11 cellular contexts compared by ENCODE assay signal in the genomic region with DNA sequence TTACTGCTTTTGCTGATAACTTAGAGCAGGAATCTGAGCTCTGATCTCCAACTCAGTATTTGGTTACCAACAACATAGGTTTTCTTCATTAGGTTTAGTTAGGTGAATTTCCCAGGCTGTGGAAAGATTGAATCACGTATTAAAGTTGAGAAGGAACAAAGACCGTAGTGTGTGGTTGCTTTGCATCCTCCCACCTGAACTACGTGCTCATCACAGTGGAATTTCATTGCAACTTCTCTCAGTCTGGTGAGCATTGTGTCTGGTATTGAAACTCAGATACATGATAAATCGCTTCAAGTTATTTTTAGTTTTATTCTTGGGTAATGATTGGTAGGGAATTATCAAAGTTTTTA.
DNase-seq lines count a peak whose midpoint lies in the region; ATAC-seq and TF ChIP-seq lines count a peak whose summit lies in the region.
"Had no signal": no experiment of that assay in that cellular context is flagged by ENCODE, and none has a peak within 500 bp of the region (broad histone marks: within the 10 kb centered on the region; RNA-seq: fewer than 3 reads in every experiment).

No MANE protein-coding gene starts in this region.

- H3K27me3 ChIP-seq in mesendoderm (ENCODE audit: insufficient read depth, low read length, poor library complexity) (no peaks in the 10 kb centered on the region), tibial artery (no peaks in the 10 kb centered on the region), neural progenitor cell (no peaks in the 10 kb centered on the region), uterus (no peaks in the 10 kb centered on the region)
- H3K27me3 ChIP-seq: thyroid gland had no signal

- no peak overlapping the region for H3K23ac ChIP-seq in mesendoderm (ENCODE audit: low read length)

- H3K4me2 ChIP-seq in mesendoderm (ENCODE audit: low read length) = no peak overlapping the region
- H3K4me2 ChIP-seq in neural progenitor cell = no peak overlapping the region

- H3K4me1 Mint-ChIP-seq in activated naive CD8-positive, alpha-beta T cell (ENCODE audit: low read depth) = peaks cover 36% of the 10 kb centered on the region
- H3K4me1 Mint-ChIP-seq in neural progenitor cell = peaks cover 6% of the 10 kb centered on the region

- no peaks in the 10 kb centered on the region for H3K4me1 ChIP-seq in mesendoderm (ENCODE audit: control insufficient read depth, low read depth, low read length)
- H3K4me1 ChIP-seq in tibial artery = no peaks in the 10 kb centered on the region
- H3K4me1 ChIP-seq in neural progenitor cell = no peaks in the 10 kb centered on the region
- no peaks in the 10 kb centered on the region for H3K4me1 ChIP-seq in uterus
- H3K4me1 ChIP-seq: thyroid gland had no signal

- H3K4me3 ChIP-seq in AG09309 (ENCODE audit: control insufficient read depth, low read depth, low read length) (no peak overlapping the region), mesendoderm (ENCODE audit: low read length) (no peak overlapping the region), tibial artery (no peak overlapping the region), neural progenitor cell (no peak overlapping the region), uterus (no peak overlapping the region)
- H3K4me3 ChIP-seq: thyroid gland had no signal

- H3K79me1 ChIP-seq in mesendoderm (ENCODE audit: low read length) = no peaks in the 10 kb centered on the region

- H3K4ac ChIP-seq in mesendoderm (ENCODE audit: low read depth, low read length) = no peak overlapping the region

- H4K8ac ChIP-seq in mesendoderm (ENCODE audit: low read depth, low read length) = no peak overlapping the region

- H3K27ac Mint-ChIP-seq in activated naive CD8-positive, alpha-beta T cell = peak overlapping the region; percentile 89
- no peak overlapping the region for H3K27ac Mint-ChIP-seq in neural progenitor cell

- H3K36me3 Mint-ChIP-seq in activated naive CD8-positive, alpha-beta T cell = no peaks in the 10 kb centered on the region
- no peaks in the 10 kb centered on the region for H3K36me3 Mint-ChIP-seq in neural progenitor cell

- ATAC-seq in GM18870 (IDR thresholded peaks at IDR 0.05; ENCODE audit: unreplicated experiment) = no peak

- no peak overlapping the region for H3K18ac ChIP-seq in mesendoderm (ENCODE audit: low read length)

- DNase-seq in AG09309 (ENCODE audit: low read depth) (peak; percentile 32), HPDE6-E6E7 (ENCODE audit: extremely low spot score) (peak; percentile 36), mesendoderm (peak; percentile 50), tibial artery (no peak), neural progenitor cell (ENCODE audit: low spot score) (no peak), uterus (no peak)
- DNase-seq: DMS 273 treated with DMSO at 0.1 percent for 48 hours, Right ventricle myocardium superior, thyroid gland had no signal

- H3K9me3 ChIP-seq in tibial artery (no peaks in the 10 kb centered on the region), neural progenitor cell (ENCODE audit: low read depth) (no peaks in the 10 kb centered on the region), uterus (no peaks in the 10 kb centered on the region)
- H3K9me3 ChIP-seq: thyroid gland had no signal

- H2BK120ac ChIP-seq in mesendoderm (ENCODE audit: low read depth, low read length) = no peak overlapping the region

- H3K36me3 ChIP-seq in mesendoderm (ENCODE audit: control insufficient read depth, insufficient read depth, low read length) = no peaks in the 10 kb centered on the region
- no peaks in the 10 kb centered on the region for H3K36me3 ChIP-seq in tibial artery
- no peaks in the 10 kb centered on the region for H3K36me3 ChIP-seq in neural progenitor cell
- no peaks in the 10 kb centered on the region for H3K36me3 ChIP-seq in uterus
- H3K36me3 ChIP-seq: thyroid gland had no signal

- peak overlapping the region; percentile 51 for H3K4me3 Mint-ChIP-seq in activated naive CD8-positive, alpha-beta T cell
- no peak overlapping the region for H3K4me3 Mint-ChIP-seq in neural progenitor cell

- H3K9me3 Mint-ChIP-seq in activated naive CD8-positive, alpha-beta T cell (ENCODE audit: low read depth) = no peaks in the 10 kb centered on the region
- H3K9me3 Mint-ChIP-seq in neural progenitor cell = peaks cover 4% of the 10 kb centered on the region

- H3F3A ChIP-seq in neural progenitor cell (ENCODE audit: low read depth) = no peaks in the 10 kb centered on the region

- no CpG with 5 or more reads among the region's 4 CpGs for WGBS in mesendoderm (ENCODE audit: extremely low coverage, insufficient coverage, low lambda C conversion rate)

- no peak overlapping the region for H2BK15ac ChIP-seq in mesendoderm (replicated peaks; ENCODE audit: low read depth)

- H2AK5ac ChIP-seq in mesendoderm (ENCODE audit: low read length) = no peak overlapping the region

- no peaks in the 10 kb centered on the region for H4K20me1 ChIP-seq in neural progenitor cell (ENCODE audit: low read depth)

- no peak overlapping the region for H4K5ac ChIP-seq in mesendoderm (ENCODE audit: low read length)

- H3K9ac ChIP-seq in mesendoderm (ENCODE audit: low read length) (no peak overlapping the region), neural progenitor cell (no peak overlapping the region)

- H3K27ac ChIP-seq in mesendoderm (ENCODE audit: low read depth, low read length) (no peak overlapping the region), tibial artery (no peak overlapping the region), neural progenitor cell (no peak overlapping the region), uterus (no peak overlapping the region)
- H3K27ac ChIP-seq: thyroid gland had no signal

- H2AFZ ChIP-seq in neural progenitor cell (replicated peaks) = no peak overlapping the region

- peaks cover 2% of the 10 kb centered on the region for H3K27me3 Mint-ChIP-seq in activated naive CD8-positive, alpha-beta T cell
- H3K27me3 Mint-ChIP-seq in neural progenitor cell (ENCODE audit: insufficient read depth, low read depth) = no peaks in the 10 kb centered on the region

- intact Hi-C loops in tibial artery (cut with DNase I; ENCODE audit: low total_unique reads) (loop anchor here (10.0 kb wide), 1 partner anchor 68 kb away; no protein-coding TSS in a partner anchor), uterus (cut with DNase I; ENCODE audit: low total_unique reads) (no loop called here)

- TF ChIP-seq CTCF in AG09309 (IDR thresholded peaks at IDR 0.05; ENCODE audit: control insufficient read depth, insufficient read depth, low read depth, low read length, missing control alignments) = no peak
- no peak for TF ChIP-seq CTCF in tibial artery (IDR thresholded peaks at IDR 0.05)
- TF ChIP-seq CTCF in neural progenitor cell (IDR thresholded peaks at IDR 0.05) = no peak
- TF ChIP-seq CTCF in uterus (IDR thresholded peaks at IDR 0.05) = no peak

- no peak overlapping the region for H2BK5ac ChIP-seq in mesendoderm (ENCODE audit: low read length)

- H3K79me2 ChIP-seq in mesendoderm (ENCODE audit: control insufficient read depth, insufficient read depth, low read length) (no peaks in the 10 kb centered on the region), neural progenitor cell (ENCODE audit: low read depth) (no peaks in the 10 kb centered on the region)

- H3K56ac ChIP-seq in mesendoderm (ENCODE audit: low read length) = no peak overlapping the region

- no peak for TF ChIP-seq POLR2A in uterus (IDR thresholded peaks at IDR 0.05)

Comparison
In these comparisons a context has a peak if more than half of its experiments do, and no peak if none do; other contexts are left out.
1. DNase-seq: peak in AG09309 (single experiment), HPDE6-E6E7 (single experiment) and mesendoderm (single experiment); none in tibial artery (0 of 2), neural progenitor cell (single experiment) and uterus (0 of 2).